In genomic region chr7:47083476-47084250, GRCh38 we compare ENCODE assay signal across 23 cellular contexts.
DNase-seq lines count a peak whose midpoint lies in the region; FAIRE-seq and TF ChIP-seq lines count a peak whose summit lies in the region.
"Had no signal": no experiment of that assay in that cellular context is flagged by ENCODE, and none has a peak within 500 bp of the region (broad histone marks: within the 10 kb centered on the region; RNA-seq: fewer than 3 reads in every experiment).

No MANE protein-coding gene starts in this region.

- no peak overlapping the region for H2BK15ac ChIP-seq in mesenchymal stem cell (ENCODE audit: low read depth, poor library complexity, severe bottlenecking)

- H3K36me3 Mint-ChIP-seq in type B pancreatic cell, result peaks cover 6% of the 10 kb centered on the region
- H3K36me3 Mint-ChIP-seq: CD4-positive, CD25-positive, alpha-beta regulatory T cell; CD8-positive, alpha-beta memory T cell; IgD-negative memory B cell had no signal

- H3K4me1 ChIP-seq in SJCRH30 (peaks cover 35% of the 10 kb centered on the region), mesenchymal stem cell (ENCODE audit: control insufficient read depth, insufficient read depth, low read depth, low read length) (peaks cover 12% of the 10 kb centered on the region), trophoblast cell (ENCODE audit: control insufficient read depth in 1 of 2, insufficient read depth in 2 of 2, low read length in 2 of 2) (peaks cover 0 to under 1% of the 10 kb centered on the region in 2 experiments)
- H3K4me1 ChIP-seq: BE2C had no signal

- no peak overlapping the region for H3K23ac ChIP-seq in mesenchymal stem cell (ENCODE audit: low read length in 2 of 2)
- H3K23ac ChIP-seq in trophoblast cell (ENCODE audit: low read length), result no peak overlapping the region

- H3K36me3 ChIP-seq in SJCRH30 (no peaks in the 10 kb centered on the region), mesenchymal stem cell (ENCODE audit: control insufficient read depth in 1 of 2, insufficient read depth in 2 of 2, low read depth in 1 of 2, low read length in 2 of 2) (no peaks in the 10 kb centered on the region), trophoblast cell (ENCODE audit: control insufficient read depth in 1 of 2, insufficient read depth in 2 of 2, low read length in 2 of 2) (no peaks in the 10 kb centered on the region)
- H3K36me3 ChIP-seq: BE2C had no signal

- no peak overlapping the region for H2AFZ ChIP-seq in mesenchymal stem cell (ENCODE audit: low read depth, low read length)
- no peak overlapping the region for H2AFZ ChIP-seq in trophoblast cell (ENCODE audit: insufficient read depth, low read length, poor library complexity)
- H2AFZ ChIP-seq: GM23338 had no signal

- H3K18ac ChIP-seq in mesenchymal stem cell (ENCODE audit: low read depth in 1 of 2, low read length in 2 of 2), result peak overlapping the region; percentile 80 to 90
- H3K18ac ChIP-seq in trophoblast cell (ENCODE audit: low read length), result no peak overlapping the region

- H3K27ac Mint-ChIP-seq in type B pancreatic cell, result no peak overlapping the region
- H3K27ac Mint-ChIP-seq: CD4-positive, CD25-positive, alpha-beta regulatory T cell; CD8-positive, alpha-beta memory T cell; GM23338; HFFc6; IgD-negative memory B cell had no signal

- 90% methylated on average over 4 of the region's 7 CpGs for WGBS in mesenchymal stem cell
- no CpG with 5 or more reads among the region's 7 CpGs for whole genome bisulfite sequencing in trophoblast cell (ENCODE audit: extremely low coverage, insufficient coverage, insufficient read length)

- H4K8ac ChIP-seq in mesenchymal stem cell (ENCODE audit: low read length) (peak overlapping the region; percentile 88), trophoblast cell (ENCODE audit: low read depth, low read length) (no peak overlapping the region)

- no peak overlapping the region for H3K14ac ChIP-seq in mesenchymal stem cell (ENCODE audit: low read length in 2 of 2)
- H3K14ac ChIP-seq in trophoblast cell (ENCODE audit: low read length), result no peak overlapping the region

- no peak overlapping the region for H3K4me2 ChIP-seq in mesenchymal stem cell (ENCODE audit: low read length, poor library complexity, severe bottlenecking)
- no peak overlapping the region for H3K4me2 ChIP-seq in trophoblast cell (ENCODE audit: low read length)
- H3K4me2 ChIP-seq: GM23338 had no signal

- peaks cover 27% of the 10 kb centered on the region for H3K9me3 Mint-ChIP-seq in type B pancreatic cell
- H3K9me3 Mint-ChIP-seq: GM23338, HFFc6, IgD-negative memory B cell had no signal

- H2BK5ac ChIP-seq in mesenchymal stem cell (ENCODE audit: low read depth, low read length, poor library complexity, severe bottlenecking), result peak overlapping the region; percentile 39
- H2BK5ac ChIP-seq in trophoblast cell (ENCODE audit: low read depth, low read length, poor library complexity), result no peak overlapping the region

- no peak overlapping the region for H3K4me3 Mint-ChIP-seq in type B pancreatic cell
- H3K4me3 Mint-ChIP-seq: CD4-positive, CD25-positive, alpha-beta regulatory T cell; CD8-positive, alpha-beta memory T cell; GM23338; HFFc6; IgD-negative memory B cell had no signal

- H3K4ac ChIP-seq in mesenchymal stem cell (ENCODE audit: low read depth in 1 of 2, low read length in 2 of 2) (peak overlapping the region; percentile 5 to 83), trophoblast cell (ENCODE audit: low read depth, low read length) (no peak overlapping the region)

- no peak for TF ChIP-seq POLR2A in H54 (IDR thresholded peaks at IDR 0.05; ENCODE audit: low read depth, low read length)

- TF ChIP-seq CTCF in type B pancreatic cell (conservative IDR thresholded peaks at IDR 0.05), result no peak

- H3K4me1 Mint-ChIP-seq in type B pancreatic cell (ENCODE audit: unreplicated experiment), result peaks cover 2% of the 10 kb centered on the region
- H3K4me1 Mint-ChIP-seq: CD4-positive, CD25-positive, alpha-beta regulatory T cell; CD8-positive, alpha-beta memory T cell; GM23338 had no signal

- peak overlapping the region; percentile 69 for H3K27ac ChIP-seq in SJCRH30
- H3K27ac ChIP-seq in mesenchymal stem cell (ENCODE audit: low read length, poor library complexity, severe bottlenecking), result no peak overlapping the region
- no peak overlapping the region for H3K27ac ChIP-seq in trophoblast cell (ENCODE audit: low read depth, low read length)

- peaks cover 5% of the 10 kb centered on the region; the same call in 1 of the 2 replicates for H3K9me3 ChIP-seq in SJCRH30 (replicated peaks)
- H3K9me3 ChIP-seq in mesenchymal stem cell (ENCODE audit: control insufficient read depth, low read length), result no peaks in the 10 kb centered on the region
- H3K9me3 ChIP-seq in trophoblast cell (ENCODE audit: insufficient read depth, low read depth, low read length), result no peaks in the 10 kb centered on the region
- H3K9me3 ChIP-seq: BE2C had no signal

- H3K27me3 Mint-ChIP-seq in type B pancreatic cell, result no peaks in the 10 kb centered on the region
- H3K27me3 Mint-ChIP-seq: CD4-positive, CD25-positive, alpha-beta regulatory T cell; CD8-positive, alpha-beta memory T cell had no signal

- no peak overlapping the region for H2AK5ac ChIP-seq in mesenchymal stem cell (ENCODE audit: low read length, severe bottlenecking)
- H2AK5ac ChIP-seq in trophoblast cell (ENCODE audit: low read length), result no peak overlapping the region

- H2BK12ac ChIP-seq in mesenchymal stem cell (ENCODE audit: low read length in 2 of 2) (peak overlapping the region; percentile 86 to 93), trophoblast cell (ENCODE audit: low read length) (peak overlapping the region; percentile 53)

- no peaks in the 10 kb centered on the region for H3K79me2 ChIP-seq in trophoblast cell (ENCODE audit: control insufficient read depth, insufficient read depth, low read length, poor library complexity)

- DNase-seq in SJCRH30 (peak; percentile 58 to 72), mesenchymal stem cell (no peak), trophoblast cell (no peak), type B pancreatic cell (ENCODE audit: extremely low spot score, unreplicated experiment) (no peak), H54 (ENCODE audit: insufficient read length, low spot score) (no peak)
- DNase-seq in activated naive CD4-positive, alpha-beta T cell (lab: John Stamatoyannopoulos, UW), result no peak
- DNase-seq: ACHN; BE2C; C1 segment of cervical spinal cord; CD4-positive, CD25-positive, alpha-beta regulatory T cell; CD8-positive, alpha-beta memory T cell; COR-L47; DMS 273 treated with DMSO at 0.1 percent for 48 hours; DMS53; DND-41; EL; H7; HFFc6 had no signal

- peak overlapping the region; percentile 4 for H2BK120ac ChIP-seq in mesenchymal stem cell (ENCODE audit: low read depth, low read length)
- H2BK120ac ChIP-seq in trophoblast cell (ENCODE audit: insufficient read depth, low read length, poor library complexity), result no peak overlapping the region

- H3K27me3 ChIP-seq in SJCRH30 (no peaks in the 10 kb centered on the region), mesenchymal stem cell (ENCODE audit: control insufficient read depth in 1 of 2, insufficient read depth in 1 of 2, low read length in 2 of 2) (no peaks in the 10 kb centered on the region), trophoblast cell (ENCODE audit: insufficient read depth, low read length) (no peaks in the 10 kb centered on the region)
- H3K27me3 ChIP-seq: BE2C had no signal

- H4K91ac ChIP-seq in mesenchymal stem cell (ENCODE audit: low read length) (peak overlapping the region; percentile 64), trophoblast cell (ENCODE audit: low read depth, low read length) (peak overlapping the region; percentile 50)

- no peaks in the 10 kb centered on the region for H3K79me1 ChIP-seq in mesenchymal stem cell (replicated peaks; ENCODE audit: low read length, poor library complexity, severe bottlenecking)
- H3K79me1 ChIP-seq in trophoblast cell (ENCODE audit: low read length), result peaks cover 8% of the 10 kb centered on the region

- H3K9ac ChIP-seq in mesenchymal stem cell (ENCODE audit: low read length) (no peak overlapping the region), trophoblast cell (ENCODE audit: low read length) (no peak overlapping the region)

- H3K4me3 ChIP-seq in SJCRH30 (no peak overlapping the region), mesenchymal stem cell (ENCODE audit: insufficient read depth in 1 of 2, low read depth in 1 of 2, low read length in 2 of 2) (no peak overlapping the region), trophoblast cell (ENCODE audit: low read depth, low read length) (no peak overlapping the region)
- H3K4me3 ChIP-seq: GM12878, GM23338 had no signal

- no peak for FAIRE-seq in H54 (lab: Jason Lieb, UNC)
- FAIRE-seq: GM12878, GM19239, HTR-8/SVneo had no signal

- H4K12ac ChIP-seq in trophoblast cell (ENCODE audit: low read depth, low read length), result no peak overlapping the region

Comparison
In these comparisons a context has a peak if more than half of its experiments do, and no peak if none do; other contexts are left out.
1. DNase-seq: peak in SJCRH30 (2 of 2); none in mesenchymal stem cell (single experiment), trophoblast cell (0 of 2), type B pancreatic cell (single experiment), H54 (single experiment) and activated naive CD4-positive, alpha-beta T cell (0 of 4).